In genomic region chr12:108191938-108192337, GRCh38 we compare ENCODE assay signal across 2 cellular contexts.
A peak's percentile ranks its signal among the peaks of the same experiment; 100 is the strongest.
TF ChIP-seq lines count a peak whose summit lies in the region.

No MANE protein-coding gene starts in this region.

TF ChIP-seq in HepG2, 621 proteins besides CTCF, POLR2A, EP300 and RAD21:
- TF ChIP-seq MAFK (conservative IDR thresholded peaks at IDR 0.05 in 1 of 2, IDR thresholded peaks at IDR 0.05 in 1 of 2; ENCODE audit: low read length in 2 of 2), result peak; percentile 74 to 92
- no peak for TF ChIP-seq FOXO1 (CRISPR knock-in tag; IDR thresholded peaks at IDR 0.05)
- peak; percentile 75 for TF ChIP-seq MAFF (IDR thresholded peaks at IDR 0.05; ENCODE audit: low read depth, low read length)

TF ChIP-seq in H1, 55 proteins besides CTCF, POLR2A, EP300 and RAD21:
- TF ChIP-seq CBX5 (IDR thresholded peaks at IDR 0.05; ENCODE audit: low read depth, low read length) (no peak), YY1 (IDR thresholded peaks at IDR 0.05; ENCODE audit: low read depth, low read length) (no peak), CTBP2 (IDR thresholded peaks at IDR 0.05; ENCODE audit: borderline replicate concordance, insufficient read depth, insufficient read length, low read length) (no peak), CHD7 (IDR thresholded peaks at IDR 0.05; ENCODE audit: insufficient replicate concordance, low read length) (no peak), MAFK (IDR thresholded peaks at IDR 0.05; ENCODE audit: low read depth, low read length) (peak; percentile 71), MAX (IDR thresholded peaks at IDR 0.05) (no peak), JUN (IDR thresholded peaks at IDR 0.05; ENCODE audit: low read depth, low read length) (no peak)
